In the genomic region with DNA sequence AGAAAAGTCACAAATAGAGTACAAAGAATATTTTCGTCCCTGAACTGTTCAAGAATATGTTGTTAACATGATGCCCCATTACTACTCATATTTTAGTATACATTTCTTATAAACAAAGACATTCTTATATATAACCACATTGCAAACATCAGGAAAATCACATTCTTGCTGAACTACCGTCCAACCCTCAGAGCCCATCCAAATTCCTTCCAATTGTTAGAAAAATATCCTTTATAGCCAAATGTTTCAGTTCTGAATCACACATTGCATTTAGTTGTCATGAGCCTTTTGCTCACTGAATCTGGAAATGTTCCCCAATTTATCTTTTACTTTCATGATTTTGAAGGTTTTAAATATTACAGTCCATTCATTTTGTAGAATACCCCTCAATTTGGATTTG, we compare ENCODE assay signal across 32 cellular contexts.
A peak's percentile ranks its signal among the peaks of the same experiment; 100 is the strongest.
DNase-seq lines count a peak whose midpoint lies in the region; ATAC-seq and TF ChIP-seq lines count a peak whose summit lies in the region.
"Had no signal": no experiment of that assay in that cellular context is flagged by ENCODE, and none has a peak within 500 bp of the region (broad histone marks: within the 10 kb centered on the region; RNA-seq: fewer than 3 reads in every experiment).

No MANE protein-coding gene starts in this region.

- H3K36me3 ChIP-seq in GM23338 (ENCODE audit: insufficient read depth), result no peaks in the 10 kb centered on the region
- H3K36me3 ChIP-seq: adrenal gland, esophagus muscularis mucosa, lower lobe of right lung, vagina had no signal

- peaks cover 3% of the 10 kb centered on the region; the same call in 1 of the 2 replicates for H3K9me2 ChIP-seq in GM23338 (ENCODE audit: insufficient read depth)

- H3K4me1 ChIP-seq in GM23338 (ENCODE audit: insufficient read depth), result peaks cover 4% of the 10 kb centered on the region; the same call in 1 of the 2 replicates
- H3K4me1 ChIP-seq: adrenal gland, esophagus muscularis mucosa, lower lobe of right lung, vagina had no signal

- no peaks in the 10 kb centered on the region for H3K9me3 ChIP-seq in AG04450 (ENCODE audit: control insufficient read depth, insufficient read depth, low read length)
- H3K9me3 ChIP-seq: adrenal gland, esophagus muscularis mucosa, lower lobe of right lung, vagina had no signal

- no peak for TF ChIP-seq CTCF in AG04450 (IDR thresholded peaks at IDR 0.05; ENCODE audit: low read depth, low read length)
- TF ChIP-seq CTCF in astrocyte of the spinal cord (IDR thresholded peaks at IDR 0.05; ENCODE audit: low read depth, low read length), result no peak
- TF ChIP-seq CTCF in GM23338 (conservative IDR thresholded peaks at IDR 0.05; ENCODE audit: low read depth in 2 of 2), result no peak
- TF ChIP-seq CTCF in GM10266 (IDR thresholded peaks at IDR 0.05; ENCODE audit: control insufficient read depth, insufficient read depth, low read depth, missing control alignments), result no peak

- peaks cover 15% of the 10 kb centered on the region; the same call in 2 of the 3 replicates for H3K4me1 Mint-ChIP-seq in GM23338
- H3K4me1 Mint-ChIP-seq in activated CD4-positive, alpha-beta T cell treated with anti-CD3 and anti-CD28 coated beads, Interleukin-2, amount 10 ng/mL, durations not matched to agents 7 days and 5 days, result no peaks in the 10 kb centered on the region
- H3K4me1 Mint-ChIP-seq: activated CD8-positive, alpha-beta memory T cell treated with anti-CD3 and anti-CD28 coated beads, Interleukin-2, amount 10 ng/mL, durations not matched to agents 7 days and 5 days; B cell; endodermal cell had no signal

- H2AFZ ChIP-seq in GM23338, result no peak overlapping the region

- no peaks in the 10 kb centered on the region for H3K79me2 ChIP-seq in GM23338 (replicated peaks; ENCODE audit: insufficient read depth)

- H3K27me3 ChIP-seq in AG04450 (ENCODE audit: control insufficient read depth, insufficient read depth, low read length) (no peaks in the 10 kb centered on the region), GM23338 (ENCODE audit: insufficient read depth) (no peaks in the 10 kb centered on the region)
- H3K27me3 ChIP-seq: adrenal gland, esophagus muscularis mucosa, vagina had no signal

- H3K27ac ChIP-seq in AG04450 (ENCODE audit: low read depth, low read length), result peak overlapping the region; percentile 82
- H3K27ac ChIP-seq in GM23338 (ENCODE audit: low read depth), result no peak overlapping the region
- H3K27ac ChIP-seq: 22Rv1, adrenal gland, coronary artery, esophagus muscularis mucosa, lower lobe of right lung, vagina had no signal

- H3K27me3 Mint-ChIP-seq in GM23338 (ENCODE audit: insufficient read depth, low read depth, poor library complexity), result peaks cover 2% of the 10 kb centered on the region
- H3K27me3 Mint-ChIP-seq in activated CD4-positive, alpha-beta T cell treated with anti-CD3 and anti-CD28 coated beads, Interleukin-2, amount 10 ng/mL, durations not matched to agents 7 days and 5 days, result no peaks in the 10 kb centered on the region
- H3K27me3 Mint-ChIP-seq: activated CD8-positive, alpha-beta memory T cell treated with anti-CD3 and anti-CD28 coated beads, Interleukin-2, amount 10 ng/mL, durations not matched to agents 7 days and 5 days; B cell; natural killer cell treated with Interleukin-12 subunit alpha and Interleukin-12 subunit beta and Interleukin-15 and Interleukin-18, amount 100 ng/mL, for 72 hours had no signal

- no peak overlapping the region for H3K4me2 ChIP-seq in GM23338

- in situ Hi-C loops in astrocyte of the spinal cord (cut with HindIII; ENCODE audit: low sequenced_read_pairs), result no loop called here

- POLR2A ChIA-PET in AG04450 (lab: Yijun Ruan, JAX), result no interaction called here
- POLR2A ChIA-PET in activated CD4-positive, alpha-beta T cell treated with anti-CD3 and anti-CD28 coated beads, Interleukin-2, amount 10 ng/mL, durations not matched to agents 7 days and 5 days (lab: Charles Lee), result no interaction called here

- CTCF ChIA-PET in AG04450 (lab: Charles Lee), result interaction anchor here (0.6 kb wide), 1 partner anchor 1120 kb away, joined by 3 read pairs; no protein-coding TSS in a partner anchor
- CTCF ChIA-PET in activated CD4-positive, alpha-beta T cell treated with anti-CD3 and anti-CD28 coated beads, Interleukin-2, amount 10 ng/mL, durations not matched to agents 7 days and 5 days (lab: Charles Lee), result no interaction called here

- DNase-seq in AG04450 (ENCODE audit: low read depth, low spot score), result peak; percentile 79
- DNase-seq in HCEC 1CT, result peak; percentile 71
- DNase-seq in astrocyte of the spinal cord (ENCODE audit: low read depth, low spot score), result peak; percentile 50
- DNase-seq in glomerular visceral epithelial cell (ENCODE audit: extremely low spot score), result peak; percentile 8
- no peak for DNase-seq in GM23338 (ENCODE audit: low spot score)
- no peak for DNase-seq in activated CD4-positive, alpha-beta T cell treated with anti-CD3 and anti-CD28 coated beads, Interleukin-2, amount 50 U/mL, for 4 hours
- DNase-seq in GM10266 (ENCODE audit: extremely low spot score), result no peak
- DNase-seq in activated CD4-positive, alpha-beta T cell treated with anti-CD3 and anti-CD28 coated beads, Interleukin-2, amount 10 ng/mL, durations not matched to agents 7 days and 5 days, result no peak
- DNase-seq: activated CD4-positive, alpha-beta T cell treated with anti-CD3 and anti-CD28 coated beads, Interleukin-2, amount 50 U/mL, for 1 hour; activated CD8-positive, alpha-beta memory T cell treated with anti-CD3 and anti-CD28 coated beads, Interleukin-2, amount 10 ng/mL, durations not matched to agents 7 days and 5 days; activated naive CD4-positive, alpha-beta T cell; activated T-cell treated with anti-CD3 and anti-CD28 coated beads, Interleukin-2, amount 50 U/mL, for 48 hours; adrenal gland; DMS153; endodermal cell; glutamatergic neuron; kidney; lower lobe of right lung; NCI-H1105 treated with DMSO at 0.1 percent for 48 hours; NCI-H2029 treated with DMSO at 0.1 percent for 48 hours; NCI-H2227 treated with DMSO at 0.1 percent for 48 hours; SIG-M5; stimulated activated naive CD8-positive, alpha-beta T cell treated with anti-CD3 and anti-CD28 coated beads, Interleukin-15, Interleukin-2, amounts not matched to agents 100 U/mL and 50 U/mL, for 24 hours; T1000 had no signal

- no peak overlapping the region for H3K27ac Mint-ChIP-seq in GM23338
- no peak overlapping the region for H3K27ac Mint-ChIP-seq in activated CD4-positive, alpha-beta T cell treated with anti-CD3 and anti-CD28 coated beads, Interleukin-2, amount 10 ng/mL, durations not matched to agents 7 days and 5 days
- H3K27ac Mint-ChIP-seq: activated CD8-positive, alpha-beta memory T cell treated with anti-CD3 and anti-CD28 coated beads, Interleukin-2, amount 10 ng/mL, durations not matched to agents 7 days and 5 days; B cell; endodermal cell; natural killer cell treated with Interleukin-12 subunit alpha and Interleukin-12 subunit beta and Interleukin-15 and Interleukin-18, amount 100 ng/mL, for 72 hours; WTC11 had no signal

- no peak overlapping the region for H3K4me3 Mint-ChIP-seq in GM23338
- no peak overlapping the region for H3K4me3 Mint-ChIP-seq in activated CD4-positive, alpha-beta T cell treated with anti-CD3 and anti-CD28 coated beads, Interleukin-2, amount 10 ng/mL, durations not matched to agents 7 days and 5 days
- H3K4me3 Mint-ChIP-seq: activated CD8-positive, alpha-beta memory T cell treated with anti-CD3 and anti-CD28 coated beads, Interleukin-2, amount 10 ng/mL, durations not matched to agents 7 days and 5 days; B cell; endodermal cell; natural killer cell treated with Interleukin-12 subunit alpha and Interleukin-12 subunit beta and Interleukin-15 and Interleukin-18, amount 100 ng/mL, for 72 hours; WTC11 had no signal

- H3F3A ChIP-seq in GM23338 (replicated peaks; ENCODE audit: low read depth), result no peaks in the 10 kb centered on the region

- H3K9me3 Mint-ChIP-seq in GM23338, result no peaks in the 10 kb centered on the region; the same call in 2 of the 3 replicates
- peaks cover 6% of the 10 kb centered on the region for H3K9me3 Mint-ChIP-seq in activated CD4-positive, alpha-beta T cell treated with anti-CD3 and anti-CD28 coated beads, Interleukin-2, amount 10 ng/mL, durations not matched to agents 7 days and 5 days

- H3K4me3 ChIP-seq in AG04450 (ENCODE audit: low read depth, low read length) (no peak overlapping the region), astrocyte of the spinal cord (ENCODE audit: low read depth, low read length) (no peak overlapping the region), GM23338 (no peak overlapping the region)
- H3K4me3 ChIP-seq: adrenal gland, coronary artery, esophagus muscularis mucosa, lower lobe of right lung, vagina had no signal

- H3K36me3 Mint-ChIP-seq in GM23338 (ENCODE audit: low read depth), result no peaks in the 10 kb centered on the region
- no peaks in the 10 kb centered on the region for H3K36me3 Mint-ChIP-seq in activated CD4-positive, alpha-beta T cell treated with anti-CD3 and anti-CD28 coated beads, Interleukin-2, amount 10 ng/mL, durations not matched to agents 7 days and 5 days (ENCODE audit: low read depth)
- H3K36me3 Mint-ChIP-seq: activated CD8-positive, alpha-beta memory T cell treated with anti-CD3 and anti-CD28 coated beads, Interleukin-2, amount 10 ng/mL, durations not matched to agents 7 days and 5 days; natural killer cell treated with Interleukin-12 subunit alpha and Interleukin-12 subunit beta and Interleukin-15 and Interleukin-18, amount 100 ng/mL, for 72 hours; WTC11 had no signal

- ATAC-seq in GM23338, result no peak
- ATAC-seq: activated CD8-positive, alpha-beta memory T cell treated with anti-CD3 and anti-CD28 coated beads, Interleukin-2, amount 10 ng/mL, durations not matched to agents 7 days and 5 days; HCT116; lower lobe of right lung; natural killer cell treated with Interleukin-12 subunit alpha and Interleukin-12 subunit beta and Interleukin-15 and Interleukin-18, amount 100 ng/mL, for 72 hours; stimulated activated naive CD8-positive, alpha-beta T cell treated with anti-CD3 and anti-CD28 coated beads, Interleukin-15, Interleukin-2, amounts not matched to agents 100 U/mL and 50 U/mL, for 24 hours had no signal

- no peaks in the 10 kb centered on the region for H4K20me1 ChIP-seq in GM23338 (replicated peaks; ENCODE audit: insufficient read depth)

TF ChIP-seq in GM23338, 12 proteins besides CTCF, POLR2A, EP300 and RAD21 (continues in another document):
- no peak for TF ChIP-seq JUNB (IDR thresholded peaks at IDR 0.05; ENCODE audit: unreplicated experiment)

Comparison
In these comparisons a context has a peak if more than half of its experiments do, and no peak if none do; other contexts are left out.
1. DNase-seq: peak in AG04450 (single experiment), HCEC 1CT (single experiment), astrocyte of the spinal cord (single experiment) and glomerular visceral epithelial cell (single experiment); none in GM23338 (single experiment), activated CD4-positive, alpha-beta T cell treated with anti-CD3 and anti-CD28 coated beads, Interleukin-2, amount 50 U/mL, for 4 hours (0 of 2), GM10266 (single experiment) and activated CD4-positive, alpha-beta T cell treated with anti-CD3 and anti-CD28 coated beads, Interleukin-2, amount 10 ng/mL, durations not matched to agents 7 days and 5 days (single experiment).